In the genomic region with DNA sequence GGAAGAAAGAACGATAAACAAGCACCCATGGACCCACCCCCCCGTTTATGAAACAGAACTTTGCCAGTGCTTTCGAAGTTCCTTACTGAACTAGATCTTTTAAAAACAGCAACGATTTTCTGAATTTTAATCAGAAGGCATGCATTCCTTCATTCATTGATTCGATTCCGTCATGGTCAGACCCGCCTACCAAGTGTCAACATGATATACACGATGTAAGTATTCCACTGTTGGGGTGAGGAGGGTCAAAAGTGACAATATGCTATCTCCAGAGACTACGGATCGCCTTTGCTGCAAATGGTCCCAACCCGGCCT, we compare ENCODE assay signal across 7 cellular contexts. TPM values are rescaled to one million over a fixed set of nuclear protein-coding genes. Genes with fewer than 3 reads are reported as not detected.
A peak's percentile ranks its signal among the peaks of the same experiment; 100 is the strongest.
DNase-seq lines count a peak whose midpoint lies in the region; ATAC-seq and TF ChIP-seq lines count a peak whose summit lies in the region.

No MANE protein-coding gene starts in this region.

- H3K9me3 ChIP-seq in iPS-18c (ENCODE audit: control insufficient read depth, insufficient read depth, low read length) = no peaks in the 10 kb centered on the region

- peaks cover 41% of the 10 kb centered on the region for H3K27me3 Mint-ChIP-seq in activated T-helper 2 cell treated with anti-CD3 and anti-CD28 coated beads, Interferon-gamma antibody, Interleukin-2, Interleukin-4, amounts not matched to agents 10 μg/mL and 5 μg/mL and 100 μg/mL, durations not matched to agents 14 hours and 24 hours and 36 hours (ENCODE audit: low read depth)
- H3K27me3 Mint-ChIP-seq in stimulated activated naive CD8-positive, alpha-beta T cell treated with anti-CD3 and anti-CD28 coated beads, Interleukin-15, amount 100 ng/mL, for 72 hours = peaks cover 66% of the 10 kb centered on the region

- TF ChIP-seq CTCF in HL-60 (IDR thresholded peaks at IDR 0.05; ENCODE audit: insufficient read depth, low read length) = no peak

- H3K27me3 ChIP-seq in HL-60 (ENCODE audit: insufficient read depth, poor library complexity, severe bottlenecking) = peaks cover 18% of the 10 kb centered on the region

- intact Hi-C loops in activated T-helper 2 cell treated with anti-CD3 and anti-CD28 coated beads, Interferon-gamma antibody, Interleukin-2, Interleukin-4, amounts not matched to agents 10 μg/mL and 5 μg/mL and 100 μg/mL, durations not matched to agents 14 hours and 24 hours and 36 hours (cut with micrococcal nuclease) = loop anchor here (1.0 to 10.0 kb wide), 8 partner anchors 72 to 384 kb away; a partner anchor contains a TSS

- no peak for DNase-seq in HL-60 (ENCODE audit: low read depth in 1 of 2, low spot score in 1 of 2)
- DNase-seq in activated T-helper 2 cell treated with anti-CD3 and anti-CD28 coated beads, Interferon-gamma antibody, Interleukin-2, Interleukin-4, amounts not matched to agents 10 μg/mL and 5 μg/mL and 100 μg/mL, durations not matched to agents 14 hours and 24 hours and 36 hours (ENCODE audit: low spot score) = no peak
- no peak for DNase-seq in stimulated activated naive CD8-positive, alpha-beta T cell treated with anti-CD3 and anti-CD28 coated beads, Interleukin-15, amount 100 ng/mL, for 72 hours
- DNase-seq in nucleus accumbens (lab: John Stamatoyannopoulos, UW) = no peak
- no peak for DNase-seq in hepatic stellate cell (ENCODE audit: low spot score)

- H3K4me3 ChIP-seq in HL-60 (replicated peaks; ENCODE audit: insufficient read depth, low read length) (peak overlapping the region; percentile 97), iPS-18c (ENCODE audit: insufficient read depth, low read depth, low read length) (peak overlapping the region; percentile 87; the same call in 1 of the 2 replicates)

- peaks cover 9% of the 10 kb centered on the region for H3K36me3 Mint-ChIP-seq in activated T-helper 2 cell treated with anti-CD3 and anti-CD28 coated beads, Interferon-gamma antibody, Interleukin-2, Interleukin-4, amounts not matched to agents 10 μg/mL and 5 μg/mL and 100 μg/mL, durations not matched to agents 14 hours and 24 hours and 36 hours (ENCODE audit: low read depth)

- peak overlapping the region; percentile 51 for H3K27ac Mint-ChIP-seq in activated T-helper 2 cell treated with anti-CD3 and anti-CD28 coated beads, Interferon-gamma antibody, Interleukin-2, Interleukin-4, amounts not matched to agents 10 μg/mL and 5 μg/mL and 100 μg/mL, durations not matched to agents 14 hours and 24 hours and 36 hours
- peak overlapping the region; percentile 35 to 54 for H3K27ac Mint-ChIP-seq in stimulated activated naive CD8-positive, alpha-beta T cell treated with anti-CD3 and anti-CD28 coated beads, Interleukin-15, amount 100 ng/mL, for 72 hours

- peak overlapping the region; percentile 83 for H3K4me3 Mint-ChIP-seq in activated T-helper 2 cell treated with anti-CD3 and anti-CD28 coated beads, Interferon-gamma antibody, Interleukin-2, Interleukin-4, amounts not matched to agents 10 μg/mL and 5 μg/mL and 100 μg/mL, durations not matched to agents 14 hours and 24 hours and 36 hours (ENCODE audit: low read depth)
- peak overlapping the region; percentile 84 to 92 for H3K4me3 Mint-ChIP-seq in stimulated activated naive CD8-positive, alpha-beta T cell treated with anti-CD3 and anti-CD28 coated beads, Interleukin-15, amount 100 ng/mL, for 72 hours

- H3K27ac ChIP-seq in HL-60 (replicated peaks) = no peak overlapping the region

- peaks cover 17% of the 10 kb centered on the region for H3K4me1 Mint-ChIP-seq in activated T-helper 2 cell treated with anti-CD3 and anti-CD28 coated beads, Interferon-gamma antibody, Interleukin-2, Interleukin-4, amounts not matched to agents 10 μg/mL and 5 μg/mL and 100 μg/mL, durations not matched to agents 14 hours and 24 hours and 36 hours (ENCODE audit: low read depth)
- H3K4me1 Mint-ChIP-seq in stimulated activated naive CD8-positive, alpha-beta T cell treated with anti-CD3 and anti-CD28 coated beads, Interleukin-15, amount 100 ng/mL, for 72 hours = peaks cover 17% of the 10 kb centered on the region

- no peak for ATAC-seq in stimulated activated naive CD8-positive, alpha-beta T cell treated with anti-CD3 and anti-CD28 coated beads, Interleukin-15, amount 100 ng/mL, for 72 hours
- ATAC-seq in GM18873 (IDR thresholded peaks at IDR 0.05; ENCODE audit: low FRiP score, unreplicated experiment) = no peak

- no peaks in the 10 kb centered on the region for H3K9me3 Mint-ChIP-seq in activated T-helper 2 cell treated with anti-CD3 and anti-CD28 coated beads, Interferon-gamma antibody, Interleukin-2, Interleukin-4, amounts not matched to agents 10 μg/mL and 5 μg/mL and 100 μg/mL, durations not matched to agents 14 hours and 24 hours and 36 hours
- no peaks in the 10 kb centered on the region for H3K9me3 Mint-ChIP-seq in stimulated activated naive CD8-positive, alpha-beta T cell treated with anti-CD3 and anti-CD28 coated beads, Interleukin-15, amount 100 ng/mL, for 72 hours

RNA-seq across cellular contexts. Expression of a gene that starts 0.3 kb away (rescaled TPM):
- total RNA-seq in activated T-helper 2 cell treated with anti-CD3 and anti-CD28 coated beads, Interferon-gamma antibody, Interleukin-2, Interleukin-4, amounts not matched to agents 10 μg/mL and 5 μg/mL and 100 μg/mL, durations not matched to agents 14 hours and 24 hours and 36 hours = 14.0 and 14.3 TPM in 2 replicates
